In genomic region chr12:129237881-129238280, GRCh38 we compare ENCODE assay signal across 28 cellular contexts.
"Had no signal": no experiment of that assay in that cellular context is flagged by ENCODE, and none has a peak within 500 bp of the region (broad histone marks: within the 10 kb centered on the region; RNA-seq: fewer than 3 reads in every experiment).

No MANE protein-coding gene starts in this region.

- H3K36me3 ChIP-seq: left lung, lower lobe of right lung, ovary, right atrium auricular region, right lobe of liver, tibial nerve, uterus had no signal

- DNase-seq: hypothalamus; immature natural killer cell; kidney; left colon; left lung; lower lobe of right lung; mammary epithelial cell; mesenchymal stem cell; naive B cell; natural killer cell; nephron progenitor cell; ovary; right lobe of liver; stimulated activated CD4-positive, alpha-beta T cell treated with anti-CD3 and anti-CD28 coated beads, Interleukin-1b, Interleukin-23, amount 100 ng/mL, for 48 hours; stimulated activated CD4-positive, alpha-beta T cell treated with anti-CD3 and anti-CD28 coated beads, Interleukin-2, amount 100 ng/mL, for 48 hours; stimulated activated CD4-positive, alpha-beta T cell treated with anti-CD3 and anti-CD28 coated beads, Interleukin-4, amount 100 ng/mL, for 4 hours; stimulated activated CD8-positive, alpha-beta memory T cell treated with anti-CD3 and anti-CD28 coated beads, Interleukin-4, amount 100 ng/mL, for 48 hours; stimulated activated naive CD4-positive, alpha-beta T cell treated with Interleukin-2 at 50 U/mL for 16 hours; stimulated activated naive CD8-positive, alpha-beta T cell treated with anti-CD3 and anti-CD28 coated beads, Interleukin-15, amount 100 ng/mL, for 72 hours; substantia nigra; uterus had no signal

- H3K4me3 ChIP-seq: left lung, lower lobe of right lung, ovary, right atrium auricular region, right lobe of liver, smooth muscle cell, tibial nerve, uterus had no signal

- H3K27me3 ChIP-seq: left lung, ovary, right atrium auricular region, right lobe of liver, tibial nerve, uterus had no signal

- H3K36me3 Mint-ChIP-seq: immature natural killer cell; mesothelial cell of epicardium; naive B cell; natural killer cell; stimulated activated memory B cell treated with anti-CD40 and anti-IgM and Interleukin-4, amounts not matched to agents 10 μg/mL and 1 μg/mL and 100 μg/mL, for 72 hours; type B pancreatic cell had no signal

- H3K27ac Mint-ChIP-seq: immature natural killer cell; mesothelial cell of epicardium; naive B cell; natural killer cell; nephron progenitor cell; progenitor cell of endocrine pancreas; stimulated activated memory B cell treated with anti-CD40 and anti-IgM and Interleukin-4, amounts not matched to agents 10 μg/mL and 1 μg/mL and 100 μg/mL, for 72 hours; stimulated activated naive CD8-positive, alpha-beta T cell treated with anti-CD3 and anti-CD28 coated beads, Interleukin-15, amount 100 ng/mL, for 72 hours; type B pancreatic cell had no signal

- ATAC-seq: left colon; left lung; lower lobe of right lung; natural killer cell; right lobe of liver; stimulated activated memory B cell treated with anti-CD40 and anti-IgM and Interleukin-4, amounts not matched to agents 10 μg/mL and 1 μg/mL and 100 μg/mL, for 72 hours; stimulated activated naive CD8-positive, alpha-beta T cell treated with anti-CD3 and anti-CD28 coated beads, Interleukin-15, amount 100 ng/mL, for 72 hours had no signal

- H3K4me3 Mint-ChIP-seq: immature natural killer cell; mesothelial cell of epicardium; naive B cell; natural killer cell; nephron progenitor cell; stimulated activated memory B cell treated with anti-CD40 and anti-IgM and Interleukin-4, amounts not matched to agents 10 μg/mL and 1 μg/mL and 100 μg/mL, for 72 hours; stimulated activated naive CD8-positive, alpha-beta T cell treated with anti-CD3 and anti-CD28 coated beads, Interleukin-15, amount 100 ng/mL, for 72 hours; type B pancreatic cell had no signal

- H3K9me3 Mint-ChIP-seq: nephron progenitor cell had no signal

- H3K4me1 ChIP-seq: left lung, lower lobe of right lung, right atrium auricular region, right lobe of liver, tibial nerve, uterus had no signal

- H3K4me2 ChIP-seq: smooth muscle cell had no signal

- H3K27me3 Mint-ChIP-seq: stimulated activated memory B cell treated with anti-CD40 and anti-IgM and Interleukin-4, amounts not matched to agents 10 μg/mL and 1 μg/mL and 100 μg/mL, for 72 hours; stimulated activated naive CD8-positive, alpha-beta T cell treated with anti-CD3 and anti-CD28 coated beads, Interleukin-15, amount 100 ng/mL, for 72 hours had no signal

- H3K4me1 Mint-ChIP-seq: immature natural killer cell; mesothelial cell of epicardium; naive B cell; natural killer cell; nephron progenitor cell; stimulated activated memory B cell treated with anti-CD40 and anti-IgM and Interleukin-4, amounts not matched to agents 10 μg/mL and 1 μg/mL and 100 μg/mL, for 72 hours; stimulated activated naive CD8-positive, alpha-beta T cell treated with anti-CD3 and anti-CD28 coated beads, Interleukin-15, amount 100 ng/mL, for 72 hours had no signal

- H3K27ac ChIP-seq: left lung, lower lobe of right lung, ovary, right atrium auricular region, right lobe of liver, tibial nerve, uterus had no signal

- H3K9me3 ChIP-seq: left lung, lower lobe of right lung, ovary, right lobe of liver, uterus had no signal
